16 cellular contexts compared by ENCODE assay signal in the genomic region with DNA sequence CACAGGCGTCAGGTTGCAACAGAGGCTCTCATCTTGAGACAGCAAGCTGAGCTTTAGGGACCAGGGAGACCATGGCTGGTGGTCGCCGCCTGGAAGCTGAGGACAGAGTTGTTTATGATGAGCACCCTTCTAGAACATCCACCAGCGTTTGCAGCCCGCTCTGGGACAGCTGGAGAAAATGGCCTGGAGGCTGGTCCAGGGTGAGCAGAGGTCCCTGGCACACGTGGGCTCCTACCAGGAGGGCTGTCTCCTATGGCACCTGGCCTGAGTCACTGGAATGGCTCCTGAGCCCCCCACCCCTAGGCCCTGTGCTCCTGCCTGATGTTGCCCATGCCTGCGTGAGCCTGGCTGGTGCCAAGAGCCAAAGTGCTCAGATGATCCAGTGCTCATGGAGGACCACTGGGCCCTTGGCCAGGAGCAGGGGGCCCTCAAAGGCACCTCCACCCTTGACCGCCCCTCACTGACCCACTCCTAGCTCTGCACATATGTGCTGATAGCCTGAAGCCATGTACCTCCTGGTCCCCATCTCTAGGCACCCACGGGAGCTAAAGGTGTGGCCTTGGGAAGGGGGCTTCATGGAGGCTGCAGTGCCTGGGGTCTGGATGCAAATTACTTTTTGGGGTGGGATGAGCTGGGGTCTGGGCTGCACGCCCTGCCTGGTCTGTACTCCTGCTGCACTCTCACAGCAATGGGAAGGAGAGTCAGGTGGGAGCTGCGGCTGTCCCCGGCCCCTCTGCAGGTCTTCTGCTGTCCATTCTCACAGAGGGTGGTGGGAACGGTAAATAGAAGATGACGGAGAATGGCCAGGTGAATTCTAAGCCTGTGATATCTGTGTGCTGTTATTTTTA. TPM values are rescaled to one million over a fixed set of nuclear protein-coding genes. Genes with fewer than 3 reads are reported as not detected.
"Had no signal": no experiment of that assay in that cellular context is flagged by ENCODE, and none has a peak within 500 bp of the region (broad histone marks: within the 10 kb centered on the region; RNA-seq: fewer than 3 reads in every experiment).

No MANE protein-coding gene starts in this region.

- ATAC-seq: activated CD8-positive, alpha-beta T cell treated with anti-CD3 and anti-CD28 coated beads for 36 hours; activated T-cell treated with anti-CD3 and anti-CD28 coated beads, Interleukin-2, amount 50 U/mL, for 4 hours; gastrocnemius medialis; mucosa of descending colon; pancreas; stimulated activated naive B cell treated with anti-CD40 and anti-IgM and Interleukin-4, amounts not matched to agents 10 μg/mL and 1 μg/mL and 100 μg/mL, for 72 hours had no signal

- H3K27ac ChIP-seq: ascending aorta, gastrocnemius medialis, left ventricle myocardium inferior, pancreas, spleen had no signal

- DNase-seq: activated CD8-positive, alpha-beta T cell treated with anti-CD3 and anti-CD28 coated beads for 36 hours; activated effector memory CD4-positive, alpha-beta T cell treated with Interleukin-2 at 50 U/mL for 16 hours; activated naive CD4-positive, alpha-beta T cell treated with anti-CD3 and anti-CD28 coated beads, Interleukin-2, amount 50 U/mL, for 16 hours; activated T-cell treated with anti-CD3 and anti-CD28 coated beads, Interleukin-2, amount 50 U/mL, for 4 hours; cortex of kidney; erythroblast; gastrocnemius medialis; kidney glomerular epithelial cell; left ventricle myocardium inferior; mucosa of descending colon; naive B cell; pancreas; stimulated activated CD4-positive, alpha-beta T cell treated with anti-CD3 and anti-CD28 coated beads, Interleukin-4, amount 100 ng/mL, for 4 hours; stimulated activated naive B cell treated with anti-CD40 and anti-IgM and Interleukin-4, amounts not matched to agents 10 μg/mL and 1 μg/mL and 100 μg/mL, for 72 hours had no signal

- H3K36me3 ChIP-seq: ascending aorta, gastrocnemius medialis, left ventricle myocardium inferior, pancreas, spleen had no signal

- H3K4me1 ChIP-seq: ascending aorta, gastrocnemius medialis, left ventricle myocardium inferior, pancreas, spleen had no signal

- H3K27me3 ChIP-seq: ascending aorta, gastrocnemius medialis, pancreas, spleen had no signal

- H3K4me3 ChIP-seq: ascending aorta, gastrocnemius medialis, left ventricle myocardium inferior, mucosa of descending colon, pancreas, spleen had no signal

- H3K9me3 ChIP-seq: gastrocnemius medialis, pancreas had no signal

RNA-seq across cellular contexts. Expression of gene RET, which starts 40.1 kb away (rescaled TPM):
- total RNA-seq: ascending aorta had no signal
